18 cellular contexts compared by ENCODE assay signal in the genomic region with DNA sequence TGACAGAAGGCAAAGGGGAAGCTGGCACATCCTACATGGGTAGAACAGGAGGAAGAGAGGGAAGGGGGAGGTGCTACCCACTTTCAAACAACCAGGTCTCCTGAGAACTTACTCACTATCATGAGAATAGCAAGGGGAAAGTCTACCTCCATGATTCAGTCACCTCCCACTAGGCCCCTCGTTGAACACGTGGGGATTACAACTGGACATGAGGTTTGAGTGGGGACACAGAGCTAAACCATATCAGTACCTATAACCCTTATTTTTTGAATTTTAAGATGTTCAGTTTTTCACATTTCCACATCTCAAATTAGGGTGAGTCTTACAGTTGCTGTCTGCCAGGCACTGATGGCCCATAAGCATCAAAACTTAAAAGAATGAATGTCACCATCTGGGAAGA.
DNase-seq lines count a peak whose midpoint lies in the region; ATAC-seq and TF ChIP-seq lines count a peak whose summit lies in the region.
"Had no signal": no experiment of that assay in that cellular context is flagged by ENCODE, and none has a peak within 500 bp of the region (broad histone marks: within the 10 kb centered on the region; RNA-seq: fewer than 3 reads in every experiment).

No MANE protein-coding gene starts in this region.

- no peaks in the 10 kb centered on the region for H3K36me3 Mint-ChIP-seq in activated CD4-positive, alpha-beta T cell treated with anti-CD3 and anti-CD28 coated beads, Interleukin-2, amount 10 ng/mL, durations not matched to agents 24 days and 14 days (ENCODE audit: low read depth)
- H3K36me3 Mint-ChIP-seq in endodermal cell (ENCODE audit: low read depth): no peaks in the 10 kb centered on the region
- H3K36me3 Mint-ChIP-seq: CD4-positive, CD25-positive, alpha-beta regulatory T cell had no signal

- no peak overlapping the region for H3K27ac Mint-ChIP-seq in activated CD4-positive, alpha-beta T cell treated with anti-CD3 and anti-CD28 coated beads, Interleukin-2, amount 10 ng/mL, durations not matched to agents 24 days and 14 days
- no peak overlapping the region for H3K27ac Mint-ChIP-seq in endodermal cell
- H3K27ac Mint-ChIP-seq: CD4-positive, CD25-positive, alpha-beta regulatory T cell had no signal

- H3K4me1 Mint-ChIP-seq in activated CD4-positive, alpha-beta T cell treated with anti-CD3 and anti-CD28 coated beads, Interleukin-2, amount 10 ng/mL, durations not matched to agents 24 days and 14 days: peaks cover 6% of the 10 kb centered on the region
- H3K4me1 Mint-ChIP-seq in endodermal cell: no peaks in the 10 kb centered on the region

- H3K36me3 ChIP-seq in PC-9 (ENCODE audit: low read depth) (no peaks in the 10 kb centered on the region), esophagus squamous epithelium (no peaks in the 10 kb centered on the region), endodermal cell (ENCODE audit: control insufficient read depth, insufficient read depth, low read length) (no peaks in the 10 kb centered on the region)
- H3K36me3 ChIP-seq: BLaER1 treated with 17β-estradiol and CSF1 and Interleukin-3, amounts not matched to agents 10 nM and 100 nM; HAP-1 had no signal

- H3K9ac ChIP-seq in endodermal cell (ENCODE audit: extremely low read depth, low read length, poor library complexity, severe bottlenecking): no peak overlapping the region
- H3K9ac ChIP-seq: BLaER1 treated with 17β-estradiol and CSF1 and Interleukin-3, amounts not matched to agents 10 nM and 100 nM had no signal

- peak; percentile 25 for DNase-seq in activated CD4-positive, alpha-beta T cell treated with anti-CD3 and anti-CD28 coated beads, Interleukin-2, amount 10 ng/mL, durations not matched to agents 24 days and 14 days
- no peak for DNase-seq in activated CD4-positive, alpha-beta T cell treated with anti-CD3 and anti-CD28 coated beads, Interleukin-2, amount 50 U/mL, for 1 hour
- DNase-seq in PC-9: no peak
- DNase-seq in esophagus squamous epithelium (lab: John Stamatoyannopoulos, UW): no peak
- DNase-seq in G401 (ENCODE audit: low spot score): no peak
- no peak for DNase-seq in endodermal cell
- DNase-seq: 8988T; ACHN; CD4-positive, CD25-positive, alpha-beta regulatory T cell; COR-L47; DMS153; DMS79 treated with DMSO at 0.1 percent for 48 hours; EL; GDM1 had no signal

- TF ChIP-seq CTCF in 22Rv1 (IDR thresholded peaks at IDR 0.05) (no peak), PC-9 (conservative IDR thresholded peaks at IDR 0.05) (no peak), esophagus squamous epithelium (IDR thresholded peaks at IDR 0.05) (no peak), endodermal cell (conservative IDR thresholded peaks at IDR 0.05) (no peak)

- no peak for ATAC-seq in HG03378 (IDR thresholded peaks at IDR 0.05; ENCODE audit: unreplicated experiment)

- POLR2A ChIA-PET in PC-9 (lab: Charles Lee; ENCODE audit: unreplicated experiment): no interaction called here

- no peaks in the 10 kb centered on the region for H4K20me1 ChIP-seq in PC-9 (ENCODE audit: insufficient read depth)
- H4K20me1 ChIP-seq: BLaER1 treated with 17β-estradiol and CSF1 and Interleukin-3, amounts not matched to agents 10 nM and 100 nM had no signal

- H3K9me2 ChIP-seq in PC-9 (ENCODE audit: insufficient read depth): no peaks in the 10 kb centered on the region

- H2AFZ ChIP-seq in PC-9: no peak overlapping the region

- BruUV-seq in PC-9 (replicated peaks; lab: Mats Ljungman, UMichigan): no TSS peak

- peaks cover 2% of the 10 kb centered on the region for H3K27me3 Mint-ChIP-seq in activated CD4-positive, alpha-beta T cell treated with anti-CD3 and anti-CD28 coated beads, Interleukin-2, amount 10 ng/mL, durations not matched to agents 24 days and 14 days
- H3K27me3 Mint-ChIP-seq in endodermal cell (ENCODE audit: insufficient read depth): no peaks in the 10 kb centered on the region
- H3K27me3 Mint-ChIP-seq: CD4-positive, CD25-positive, alpha-beta regulatory T cell had no signal

- peak overlapping the region; percentile 82 for H3K27ac ChIP-seq in 22Rv1
- peak overlapping the region; percentile 61 for H3K27ac ChIP-seq in PC-9
- peak overlapping the region in 3 of 4 donors; percentile 10 to 64 (median 49) for H3K27ac ChIP-seq in esophagus squamous epithelium
- H3K27ac ChIP-seq in endodermal cell (ENCODE audit: low read depth, low read length): no peak overlapping the region
- H3K27ac ChIP-seq: BLaER1 treated with 17β-estradiol and CSF1 and Interleukin-3, amounts not matched to agents 10 nM and 100 nM had no signal

- H3K9me3 Mint-ChIP-seq in activated CD4-positive, alpha-beta T cell treated with anti-CD3 and anti-CD28 coated beads, Interleukin-2, amount 10 ng/mL, durations not matched to agents 24 days and 14 days: no peaks in the 10 kb centered on the region
- no peaks in the 10 kb centered on the region for H3K9me3 Mint-ChIP-seq in endodermal cell

- H3K4me1 ChIP-seq in PC-9 (replicated peaks; ENCODE audit: insufficient read depth) (peaks cover 60% of the 10 kb centered on the region), esophagus squamous epithelium (peaks cover 9 to 62% (median 29%) of the 10 kb centered on the region in 3 donors), endodermal cell (ENCODE audit: control insufficient read depth, insufficient read depth, low read length) (no peaks in the 10 kb centered on the region)
- H3K4me1 ChIP-seq: BLaER1 treated with 17β-estradiol and CSF1 and Interleukin-3, amounts not matched to agents 10 nM and 100 nM had no signal

- peaks cover 41% of the 10 kb centered on the region for H3F3A ChIP-seq in PC-9 (ENCODE audit: insufficient read depth, low read depth)

- H3K27me3 ChIP-seq in PC-9 (ENCODE audit: insufficient read depth, low read depth): no peaks in the 10 kb centered on the region
- no peaks in the 10 kb centered on the region for H3K27me3 ChIP-seq in esophagus squamous epithelium
- no peaks in the 10 kb centered on the region for H3K27me3 ChIP-seq in endodermal cell (ENCODE audit: control insufficient read depth, insufficient read depth, low read length, poor library complexity, severe bottlenecking)
- H3K27me3 ChIP-seq: BLaER1 treated with 17β-estradiol and CSF1 and Interleukin-3, amounts not matched to agents 10 nM and 100 nM had no signal

- intact Hi-C loops in activated CD4-positive, alpha-beta T cell treated with anti-CD3 and anti-CD28 coated beads, Interleukin-2, amount 10 ng/mL, durations not matched to agents 24 days and 14 days (cut with micrococcal nuclease): no loop called here
- intact Hi-C loops in PC-9 (cut with micrococcal nuclease; ENCODE audit: unreplicated experiment): loop anchor here (10.0 kb wide), 1 partner anchor 140 kb away; no protein-coding TSS in a partner anchor
- intact Hi-C loops in esophagus squamous epithelium (cut with DNase I): no loop called here

- H3K4me3 ChIP-seq in PC-9: no peak overlapping the region
- no peak overlapping the region for H3K4me3 ChIP-seq in esophagus squamous epithelium
- no peak overlapping the region for H3K4me3 ChIP-seq in endodermal cell (ENCODE audit: low read length)
- H3K4me3 ChIP-seq: BLaER1 treated with 17β-estradiol and CSF1 and Interleukin-3, amounts not matched to agents 10 nM and 100 nM; HAP-1 had no signal

- WGBS in esophagus squamous epithelium, 2 donors: 79 to 86% methylated on average over 2 of the region's 2 CpGs
- 90 to 98% methylated on average over 2 of the region's 2 CpGs for WGBS in endodermal cell (ENCODE audit: insufficient coverage in 1 of 2, insufficient read length in 1 of 2), 2 experiments

- no peak for TF ChIP-seq POLR2A in esophagus squamous epithelium (IDR thresholded peaks at IDR 0.05)

- H3K9me3 ChIP-seq in PC-9 (ENCODE audit: insufficient read depth, low read depth) (peaks cover 3% of the 10 kb centered on the region; the same call in 1 of the 2 replicates), esophagus squamous epithelium (no peaks in the 10 kb centered on the region), endodermal cell (ENCODE audit: control insufficient read depth, low read length) (no peaks in the 10 kb centered on the region)
- H3K9me3 ChIP-seq: BLaER1 treated with 17β-estradiol and CSF1 and Interleukin-3, amounts not matched to agents 10 nM and 100 nM; HAP-1 had no signal

- H3K4me2 ChIP-seq in PC-9: peak overlapping the region; percentile 59
- H3K4me2 ChIP-seq: BLaER1 treated with 17β-estradiol and CSF1 and Interleukin-3, amounts not matched to agents 10 nM and 100 nM had no signal

- CTCF ChIA-PET in PC-9 (lab: Charles Lee): interaction anchor here (0.7 kb wide), 1 partner anchor 45 kb away, joined by 25 read pairs; no protein-coding TSS in a partner anchor

- H3K79me2 ChIP-seq in PC-9 (ENCODE audit: low read depth): no peaks in the 10 kb centered on the region

- in situ Hi-C loops in G401 (cut with HindIII; ENCODE audit: low sequenced_read_pairs): no loop called here

- H3K4me3 Mint-ChIP-seq in activated CD4-positive, alpha-beta T cell treated with anti-CD3 and anti-CD28 coated beads, Interleukin-2, amount 10 ng/mL, durations not matched to agents 24 days and 14 days: no peak overlapping the region
- H3K4me3 Mint-ChIP-seq in endodermal cell: no peak overlapping the region
- H3K4me3 Mint-ChIP-seq: CD4-positive, CD25-positive, alpha-beta regulatory T cell had no signal
